ENCODE assay signal across 24 cellular contexts in the genomic region with DNA sequence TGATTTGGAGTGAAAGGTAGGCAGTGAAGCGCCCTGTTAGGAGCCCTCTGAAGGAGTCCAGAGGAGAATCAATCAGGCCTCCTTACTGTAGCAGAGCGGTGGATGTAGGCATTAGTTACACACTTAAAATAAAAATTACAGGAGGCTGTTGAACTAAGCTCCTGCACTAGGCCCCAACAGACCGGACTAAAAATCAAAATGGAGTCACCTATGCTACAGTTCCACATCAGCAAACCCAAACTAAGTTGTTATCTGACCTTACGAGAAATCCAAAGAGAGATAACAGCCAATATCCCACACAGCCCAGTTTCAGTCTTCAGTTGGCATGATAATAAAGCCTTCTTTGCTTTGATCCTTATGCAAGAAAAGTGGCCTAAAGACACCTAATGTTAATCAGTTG.
"Had no signal": no experiment of that assay in that cellular context is flagged by ENCODE, and none has a peak within 500 bp of the region (broad histone marks: within the 10 kb centered on the region; RNA-seq: fewer than 3 reads in every experiment).

No MANE protein-coding gene starts in this region.

- DNase-seq: Karpas-422, KG1, MG63, NCI-H1092, NCI-H1105 treated with DMSO at 0.1 percent for 48 hours, NCI-H1417 treated with DMSO at 0.1 percent for 48 hours, NCI-H146, NCI-H1694 treated with DMSO at 0.1 percent for 48 hours, NCI-H1930, NCI-H2081, NCI-H2107, NCI-H226, NCI-H446, NCI-H510A, NCI-H524 treated with DMSO at 0.1 percent for 48 hours, NCI-H69, NCI-H774, Right ventricle myocardium superior, RPMI8226, SIG-M5, T-helper 1 cell had no signal

- FAIRE-seq: RCC 7860 had no signal

- H3K36me3 ChIP-seq: MG63, SJSA1 had no signal

- H3K27me3 ChIP-seq: MG63, SJSA1 had no signal

- H3K4me3 ChIP-seq: MG63, SJSA1, SK-N-MC had no signal

- H3K9me3 ChIP-seq: SJSA1 had no signal

- H3K27ac ChIP-seq: SJSA1, SK-N-MC had no signal
